17 cellular contexts compared by ENCODE assay signal in the genomic region with DNA sequence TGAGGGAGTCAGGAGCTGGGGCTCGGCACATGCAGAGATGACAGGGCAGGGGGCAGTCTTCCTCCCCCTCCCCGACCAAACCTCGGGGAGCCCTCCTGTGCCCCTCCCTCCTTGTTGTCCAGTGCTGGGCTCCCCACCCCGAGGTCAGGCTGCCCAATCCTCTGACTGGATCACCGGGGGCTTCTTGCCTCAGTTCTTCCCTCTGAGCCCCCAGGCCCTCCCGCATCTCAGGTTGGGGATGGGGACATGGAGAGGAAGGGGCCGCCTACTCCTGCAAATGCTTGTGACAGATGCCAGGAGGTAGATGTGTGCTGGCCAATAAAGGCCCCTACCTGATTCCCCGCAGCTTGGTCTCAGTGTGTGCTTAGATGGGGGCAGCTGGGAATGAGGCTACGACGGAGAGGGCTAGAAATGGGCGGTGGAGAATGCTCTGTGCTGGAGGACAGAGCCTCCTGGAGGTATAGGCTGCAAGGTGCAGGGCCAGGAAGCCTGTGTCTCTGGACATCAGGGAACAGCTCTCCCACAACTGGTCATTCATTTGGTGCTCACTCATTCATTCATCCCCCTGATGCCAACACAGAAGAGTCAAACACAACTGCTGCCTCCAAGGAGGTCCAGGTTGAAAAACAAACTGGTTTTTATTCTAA. TPM values are rescaled to one million over a fixed set of nuclear protein-coding genes. Genes with fewer than 3 reads are reported as not detected.
A peak's percentile ranks its signal among the peaks of the same experiment; 100 is the strongest.
DNase-seq lines count a peak whose midpoint lies in the region; ATAC-seq and TF ChIP-seq lines count a peak whose summit lies in the region.
"Had no signal": no experiment of that assay in that cellular context is flagged by ENCODE, and none has a peak within 500 bp of the region (broad histone marks: within the 10 kb centered on the region; RNA-seq: fewer than 3 reads in every experiment).

No MANE protein-coding gene starts in this region.

- no peaks in the 10 kb centered on the region for H4K20me1 ChIP-seq in SK-N-SH (ENCODE audit: insufficient read depth)

- H3K9ac ChIP-seq in SK-N-SH: no peak overlapping the region

- no peak for TF ChIP-seq CTCF in right atrium auricular region (IDR thresholded peaks at IDR 0.05)
- no peak; the same call in 1 of the 2 replicates for TF ChIP-seq CTCF in SK-N-SH (IDR thresholded peaks at IDR 0.05)
- TF ChIP-seq CTCF in fibroblast of pulmonary artery (IDR thresholded peaks at IDR 0.05; ENCODE audit: low read length, missing control alignments): peak; percentile 8
- no peak for TF ChIP-seq CTCF in natural killer cell (IDR thresholded peaks at IDR 0.05)

- no peak for TF ChIP-seq EP300 in SK-N-SH (IDR thresholded peaks at IDR 0.05; ENCODE audit: borderline replicate concordance in 1 of 2, low read depth in 1 of 2, low read length in 1 of 2)

- H3K4me2 ChIP-seq in SK-N-SH: no peak overlapping the region

- H3K9me2 ChIP-seq in SK-N-SH: no peaks in the 10 kb centered on the region

- no peaks in the 10 kb centered on the region for H3K4me1 Mint-ChIP-seq in natural killer cell

- H3K27me3 Mint-ChIP-seq in natural killer cell (ENCODE audit: low read depth in 2 of 2): no peaks in the 10 kb centered on the region
- H3K27me3 Mint-ChIP-seq: stimulated activated naive CD8-positive, alpha-beta T cell treated with anti-CD3 and anti-CD28 coated beads, Interleukin-15, Interleukin-2, amounts not matched to agents 100 ng/mL and 50 ng/mL, for 24 hours had no signal

- H3K4me3 ChIP-seq in right atrium auricular region (no peak overlapping the region), SK-N-SH (ENCODE audit: low read depth in 2 of 2, low read length in 1 of 2) (no peak overlapping the region), fibroblast of pulmonary artery (replicated peaks; ENCODE audit: low read depth, low read length) (no peak overlapping the region)
- H3K4me3 ChIP-seq: Peyer's patch, skin epidermis had no signal

- WGBS in SK-N-SH (ENCODE audit: low lambda C conversion rate): 90% methylated on average over 8 of the region's 11 CpGs

- H3K27me3 ChIP-seq in right atrium auricular region (no peaks in the 10 kb centered on the region), SK-N-SH (ENCODE audit: insufficient read depth) (no peaks in the 10 kb centered on the region)
- H3K27me3 ChIP-seq: Peyer's patch had no signal

- H3K79me2 ChIP-seq in SK-N-SH (ENCODE audit: insufficient read depth): no peaks in the 10 kb centered on the region

- H3K9me3 ChIP-seq in right atrium auricular region (no peaks in the 10 kb centered on the region), SK-N-SH (no peaks in the 10 kb centered on the region)
- H3K9me3 ChIP-seq: Peyer's patch had no signal

- H3K36me3 Mint-ChIP-seq in natural killer cell: no peaks in the 10 kb centered on the region
- H3K36me3 Mint-ChIP-seq: memory B cell had no signal

- H3F3A ChIP-seq in SK-N-SH (replicated peaks; ENCODE audit: insufficient read depth): no peaks in the 10 kb centered on the region

- no peak for ATAC-seq in left ventricle myocardium superior
- no peak for ATAC-seq in natural killer cell

- H3K27ac ChIP-seq in right atrium auricular region (no peak overlapping the region), SK-N-SH (ENCODE audit: low read depth in 2 of 2, low read length in 1 of 2) (no peak overlapping the region)
- H3K27ac ChIP-seq: Peyer's patch, skin epidermis had no signal

- CTCF ChIA-PET in SK-N-SH (lab: Yijun Ruan, JAX): interaction anchor here (1.6 to 6.9 kb wide), 2 partner anchors 13 to 404 kb away, joined by 3 to 57 read pairs; no protein-coding TSS in a partner anchor

- H3K4me1 ChIP-seq in right atrium auricular region (no peaks in the 10 kb centered on the region), SK-N-SH (ENCODE audit: control insufficient read depth in 1 of 2, insufficient read depth in 2 of 2, low read depth in 1 of 2, low read length in 1 of 2) (no peaks in the 10 kb centered on the region)
- H3K4me1 ChIP-seq: Peyer's patch had no signal

- no peak overlapping the region for H2AFZ ChIP-seq in SK-N-SH (ENCODE audit: low read depth)

- TF ChIP-seq RAD21 in SK-N-SH (IDR thresholded peaks at IDR 0.05; ENCODE audit: low read length): no peak

- intact Hi-C loops in left ventricle myocardium superior (cut with micrococcal nuclease) (no loop called here), natural killer cell (cut with micrococcal nuclease) (no loop called here)

- POLR2A ChIA-PET in SK-N-SH (lab: Yijun Ruan, JAX): no interaction called here

- no peak overlapping the region for H3K4me3 Mint-ChIP-seq in natural killer cell
- H3K4me3 Mint-ChIP-seq: memory B cell; stimulated activated naive CD8-positive, alpha-beta T cell treated with anti-CD3 and anti-CD28 coated beads, Interleukin-15, Interleukin-2, amounts not matched to agents 100 ng/mL and 50 ng/mL, for 24 hours; T-helper 2 cell treated with Interferon-gamma antibody and Interleukin-4, amounts not matched to agents 5 μg/mL and 100 μg/mL, for 36 hours had no signal

- DNase-seq in right atrium auricular region (ENCODE audit: low spot score) (peak; percentile 23), left ventricle myocardium superior (no peak), SK-N-SH (peak; percentile 42), fibroblast of pulmonary artery (ENCODE audit: low read depth) (no peak), NCI-H1436 treated with DMSO at 0.1 percent for 48 hours (lab: John Stamatoyannopoulos, UW) (no peak), inferior parietal cortex (ENCODE audit: extremely low spot score) (no peak), COR-L47 (lab: John Stamatoyannopoulos, UW) (no peak), natural killer cell (no peak)
- DNase-seq: activated CD4-positive, alpha-beta T cell treated with anti-CD3 and anti-CD28 coated beads, Interleukin-2, amount 50 U/mL, for 4 hours; MV-4-11; nucleus accumbens had no signal

- no peak overlapping the region for H3K27ac Mint-ChIP-seq in natural killer cell
- H3K27ac Mint-ChIP-seq: memory B cell; stimulated activated naive CD8-positive, alpha-beta T cell treated with anti-CD3 and anti-CD28 coated beads, Interleukin-15, Interleukin-2, amounts not matched to agents 100 ng/mL and 50 ng/mL, for 24 hours; T-helper 2 cell treated with Interferon-gamma antibody and Interleukin-4, amounts not matched to agents 5 μg/mL and 100 μg/mL, for 36 hours had no signal

- peaks cover 28% of the 10 kb centered on the region for H3K36me3 ChIP-seq in right atrium auricular region
- peaks cover 0 to 11% of the 10 kb centered on the region in 2 experiments for H3K36me3 ChIP-seq in SK-N-SH (replicated peaks in 1 of 2; ENCODE audit: control insufficient read depth in 1 of 2, insufficient read depth in 2 of 2, low read length in 1 of 2)

- H3K9me3 Mint-ChIP-seq in natural killer cell: no peaks in the 10 kb centered on the region
- H3K9me3 Mint-ChIP-seq: memory B cell; stimulated activated naive CD8-positive, alpha-beta T cell treated with anti-CD3 and anti-CD28 coated beads, Interleukin-15, Interleukin-2, amounts not matched to agents 100 ng/mL and 50 ng/mL, for 24 hours; T-helper 2 cell treated with Interferon-gamma antibody and Interleukin-4, amounts not matched to agents 5 μg/mL and 100 μg/mL, for 36 hours had no signal

TF ChIP-seq in SK-N-SH, 30 proteins besides CTCF, POLR2A, EP300 and RAD21 (continues in another document):
- TF ChIP-seq RFX5 (IDR thresholded peaks at IDR 0.05; ENCODE audit: low read length): no peak
- TF ChIP-seq, protein P1, sequence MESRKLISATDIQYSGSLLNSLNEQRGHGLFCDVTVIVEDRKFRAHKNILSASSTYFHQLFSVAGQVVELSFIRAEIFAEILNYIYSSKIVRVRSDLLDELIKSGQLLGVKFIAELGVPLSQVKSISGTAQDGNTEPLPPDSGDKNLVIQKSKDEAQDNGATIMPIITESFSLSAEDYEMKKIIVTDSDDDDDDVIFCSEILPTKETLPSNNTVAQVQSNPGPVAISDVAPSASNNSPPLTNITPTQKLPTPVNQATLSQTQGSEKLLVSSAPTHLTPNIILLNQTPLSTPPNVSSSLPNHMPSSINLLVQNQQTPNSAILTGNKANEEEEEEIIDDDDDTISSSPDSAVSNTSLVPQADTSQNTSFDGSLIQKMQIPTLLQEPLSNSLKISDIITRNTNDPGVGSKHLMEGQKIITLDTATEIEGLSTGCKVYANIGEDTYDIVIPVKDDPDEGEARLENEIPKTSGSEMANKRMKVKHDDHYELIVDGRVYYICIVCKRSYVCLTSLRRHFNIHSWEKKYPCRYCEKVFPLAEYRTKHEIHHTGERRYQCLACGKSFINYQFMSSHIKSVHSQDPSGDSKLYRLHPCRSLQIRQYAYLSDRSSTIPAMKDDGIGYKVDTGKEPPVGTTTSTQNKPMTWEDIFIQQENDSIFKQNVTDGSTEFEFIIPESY (IDR thresholded peaks at IDR 0.05; ENCODE audit: borderline replicate concordance, low read depth): no peak
- TF ChIP-seq TAF1 (IDR thresholded peaks at IDR 0.05; ENCODE audit: borderline replicate concordance, low read depth, low read length): no peak

RNA-seq across cellular contexts. Expression of a gene that starts 8.4 kb away (rescaled TPM):
- total RNA-seq in right atrium auricular region: 10 to 100 TPM; 16.5 to 23.4 TPM
- 16.6 TPM for total RNA-seq in left ventricle myocardium superior
- polyA plus RNA-seq in SK-N-SH (2012; rRNA removed): 19.0 and 23.0 TPM in 2 replicates
- 7.0 and 12.1 TPM in 2 replicates for polyA plus RNA-seq in SK-N-SH (2012; cell fraction: cytosol; rRNA removed)
- 47.6 and 71.1 TPM in 2 replicates for polyA plus RNA-seq in SK-N-SH (2012; cell fraction: nucleus; rRNA removed)
- total RNA-seq in natural killer cell: 10 to 100 TPM; 16.6 to 20.9 (median 17.9) TPM

RNA-seq across cellular contexts. Expression of a gene that starts 8.7 kb away (rescaled TPM):
- total RNA-seq in right atrium auricular region: 100 to 1,000 TPM; 153 to 179 TPM
- 121 TPM for total RNA-seq in left ventricle myocardium superior
- polyA plus RNA-seq in SK-N-SH (2012; rRNA removed): 173 and 234 TPM in 2 replicates
- 103 and 111 TPM in 2 replicates for polyA plus RNA-seq in SK-N-SH (2012; cell fraction: cytosol; rRNA removed)
- polyA plus RNA-seq in SK-N-SH (2012; cell fraction: nucleus; rRNA removed): 442 and 643 TPM in 2 replicates
- 100 to 1,000 TPM; 366 to 387 (median 382) TPM for total RNA-seq in natural killer cell

RNA-seq across cellular contexts. Expression of a gene that starts 47.1 kb away (rescaled TPM):
- total RNA-seq in right atrium auricular region (10 to 100 TPM; 19.4 to 28.0 TPM), left ventricle myocardium superior (23.2 TPM), natural killer cell (1 to 10 TPM in 2 of 3 donors, under 1 TPM in 1; 0.57 to 4.1 (median 2.8) TPM)
- polyA plus RNA-seq in SK-N-SH (2012; rRNA removed): 16.8 and 21.8 TPM in 2 replicates
- polyA plus RNA-seq in SK-N-SH (2012; cell fraction: cytosol; rRNA removed): 9.2 and 14.9 TPM in 2 replicates
- polyA plus RNA-seq in SK-N-SH (2012; cell fraction: nucleus; rRNA removed): 40.3 and 60.8 TPM in 2 replicates

RNA-seq across cellular contexts. Expression of a gene that starts 53.7 kb away (rescaled TPM):
- total RNA-seq in right atrium auricular region: under 1 TPM; 0.33 to 0.51 TPM
- total RNA-seq in left ventricle myocardium superior: 0.40 TPM
- polyA plus RNA-seq in SK-N-SH (2012; rRNA removed): 0.71 and 1.1 TPM in 2 replicates
- 0.59 and 1.2 TPM in 2 replicates for polyA plus RNA-seq in SK-N-SH (2012; cell fraction: cytosol; rRNA removed)
- 0.68 and 1.3 TPM in 2 replicates for polyA plus RNA-seq in SK-N-SH (2012; cell fraction: nucleus; rRNA removed)
- 1 to 10 TPM in 1 of 3 donors, under 1 TPM in 2; 0.59 to 1.3 (median 0.65) TPM for total RNA-seq in natural killer cell

RNA-seq across cellular contexts. Expression of a gene that starts 56.1 kb away (rescaled TPM):
- 1 to 10 TPM; 1.1 to 1.8 TPM for total RNA-seq in right atrium auricular region
- 1.2 TPM for total RNA-seq in left ventricle myocardium superior
- polyA plus RNA-seq in SK-N-SH (2012; rRNA removed): 0.18 and 0.36 TPM in 2 replicates
- 0.04 TPM in 1 of 2 replicates, not detected in the other for polyA plus RNA-seq in SK-N-SH (2012; cell fraction: cytosol; rRNA removed)
- 2.7 and 4.2 TPM in 2 replicates for polyA plus RNA-seq in SK-N-SH (2012; cell fraction: nucleus; rRNA removed)
- total RNA-seq in natural killer cell: under 1 TPM in 2 of 3 donors, not detected in 1; 0.20 to 0.28 TPM
- polyA plus RNA-seq: AG04450 had no signal

Comparison
In these comparisons a context has a peak if more than half of its experiments do, and no peak if none do; other contexts are left out.
1. DNase-seq: peak in right atrium auricular region (single experiment) and SK-N-SH (single experiment); none in left ventricle myocardium superior (single experiment), fibroblast of pulmonary artery (single experiment), NCI-H1436 treated with DMSO at 0.1 percent for 48 hours (single experiment), inferior parietal cortex (single experiment), COR-L47 (single experiment) and natural killer cell (single experiment).